ENCODE assay signal across 8 cellular contexts in genomic region chr20:59032023-59032712, GRCh38. TPM values are rescaled to one million over a fixed set of nuclear protein-coding genes. Genes with fewer than 3 reads are reported as not detected.
DNase-seq lines count a peak whose midpoint lies in the region; ATAC-seq and TF ChIP-seq lines count a peak whose summit lies in the region.

TSS of gene ATP5F1E (minus strand) at chr20:59032335. CDS start at chr20:59032251, 84 bp downstream.

- peaks cover 32% of the 10 kb centered on the region for H3K36me3 Mint-ChIP-seq in activated naive CD4-positive, alpha-beta T cell treated with anti-CD3 and anti-CD28 coated beads, Interleukin-2, amount 50 U/mL, for 24 hours

- no peak for TF ChIP-seq CTCF in omental fat pad (IDR thresholded peaks at IDR 0.05)

- H3K27ac ChIP-seq in temporal lobe (ENCODE audit: low read depth, low read length), result peak within 1 kb of the TSS; percentile 78

- peak within 1 kb of the TSS; percentile 98 for H3K4me3 ChIP-seq in GM08714 (ENCODE audit: low read length)

- peak within 1 kb of the TSS; percentile 95 for H3K4me3 Mint-ChIP-seq in activated naive CD4-positive, alpha-beta T cell treated with anti-CD3 and anti-CD28 coated beads, Interleukin-2, amount 50 U/mL, for 24 hours

- no peaks in the 10 kb centered on the region for H3K9me3 Mint-ChIP-seq in activated naive CD4-positive, alpha-beta T cell treated with anti-CD3 and anti-CD28 coated beads, Interleukin-2, amount 50 U/mL, for 24 hours

- DNase-seq in NCI-H1092 treated with DMSO at 0.1 percent for 48 hours (lab: John Stamatoyannopoulos, UW), result peak; percentile 96
- DNase-seq in globus pallidus (ENCODE audit: low spot score), result peak; percentile 96
- DNase-seq in omental fat pad (ENCODE audit: low spot score), result peak; percentile 76

- H3K4me1 Mint-ChIP-seq in activated naive CD4-positive, alpha-beta T cell treated with anti-CD3 and anti-CD28 coated beads, Interleukin-2, amount 50 U/mL, for 24 hours, result peaks cover 65% of the 10 kb centered on the region

- H3K27ac Mint-ChIP-seq in activated naive CD4-positive, alpha-beta T cell treated with anti-CD3 and anti-CD28 coated beads, Interleukin-2, amount 50 U/mL, for 24 hours, result peak within 1 kb of the TSS; percentile 97

- H3K27me3 Mint-ChIP-seq in activated naive CD4-positive, alpha-beta T cell treated with anti-CD3 and anti-CD28 coated beads, Interleukin-2, amount 50 U/mL, for 24 hours, result no peaks in the 10 kb centered on the region

- peak; percentile 95 for ATAC-seq in HG02588 (IDR thresholded peaks at IDR 0.05; ENCODE audit: unreplicated experiment)
- peak; percentile 99 for ATAC-seq in SK-N-SH treated with all-trans-retinoic acid at 6 μM for 48 hours
- ATAC-seq in omental fat pad (ENCODE audit: low FRiP score), result peak; percentile 100

TF ChIP-seq in SK-N-SH treated with all-trans-retinoic acid at 6 μM for 48 hours, 23 proteins besides CTCF, POLR2A, EP300 and RAD21:
- TF ChIP-seq TCF4 (CRISPR knock-in tag; IDR thresholded peaks at IDR 0.05; ENCODE audit: borderline replicate concordance) (no peak), ZFP3 (CRISPR knock-in tag; IDR thresholded peaks at IDR 0.05) (peak; percentile 79), ESRRG (CRISPR knock-in tag; IDR thresholded peaks at IDR 0.05) (0 out of 2 replicates have a peak, but pooled peaks have one; percentile 38), GLIS3 (CRISPR knock-in tag; IDR thresholded peaks at IDR 0.05) (0 out of 2 replicates have a peak, but pooled peaks have one; percentile 59), ZC3H10 (CRISPR knock-in tag; IDR thresholded peaks at IDR 0.05) (no peak), ZNF565 (CRISPR knock-in tag; conservative IDR thresholded peaks at IDR 0.05; ENCODE audit: low read depth) (peak; percentile 66; the same call in 1 of the 2 replicates), CSDC2 (CRISPR knock-in tag; IDR thresholded peaks at IDR 0.05) (peak; percentile 94), ISL1 (CRISPR knock-in tag; IDR thresholded peaks at IDR 0.05) (no peak), SNAI2 (CRISPR knock-in tag; IDR thresholded peaks at IDR 0.05) (peak; percentile 85; the same call in 1 of the 2 replicates), TOX (CRISPR knock-in tag; IDR thresholded peaks at IDR 0.05; ENCODE audit: borderline replicate concordance) (no peak)

RNA-seq across cellular contexts. Expression of gene ATP5F1E, which starts in this region (rescaled TPM):
- total RNA-seq in omental fat pad (10 to 100 TPM; 33.4 to 46.4 (median 37.5) TPM), temporal lobe (28.3 TPM)

Comparison
In these comparisons a context has a peak if more than half of its experiments do, and no peak if none do; other contexts are left out.
1. Peak in every context shown above with its lines: DNase-seq, ATAC-seq, H3K4me3 ChIP-seq and H3K27ac ChIP-seq.